Comparison of ENCODE assay signal across 28 cellular contexts in genomic region chr1:26345718-26346117, GRCh38. TPM values are rescaled to one million over a fixed set of nuclear protein-coding genes. Genes with fewer than 3 reads are reported as not detected.
DNase-seq lines count a peak whose midpoint lies in the region; ATAC-seq and FAIRE-seq lines count a peak whose summit lies in the region.
"Had no signal": no experiment of that assay in that cellular context is flagged by ENCODE, and none has a peak within 500 bp of the region (broad histone marks: within the 10 kb centered on the region; RNA-seq: fewer than 3 reads in every experiment).

No MANE protein-coding gene starts in this region.

- peak; percentile 33 for FAIRE-seq in HTR-8/SVneo (lab: Jason Lieb, UNC)
- FAIRE-seq: GM18507 had no signal

- H4K8ac ChIP-seq in trophoblast cell (ENCODE audit: low read depth, low read length) = no peak overlapping the region

- H3K27me3 Mint-ChIP-seq in activated T-helper 17 cell treated with anti-CD3 and anti-CD28 coated beads, Interleukin-2, amount 50 U/mL, for 72 hours = no peaks in the 10 kb centered on the region

- H3K36me3 ChIP-seq in BLaER1 treated with 17β-estradiol and CSF1 and Interleukin-3, amounts not matched to agents 10 nM and 100 nM = no peaks in the 10 kb centered on the region
- peaks cover 39 to 45% of the 10 kb centered on the region in 2 experiments for H3K36me3 ChIP-seq in trophoblast cell (ENCODE audit: control insufficient read depth in 1 of 2, insufficient read depth in 2 of 2, low read length in 2 of 2)
- H3K36me3 ChIP-seq: BE2C had no signal

- no peak overlapping the region for H2AFZ ChIP-seq in trophoblast cell (ENCODE audit: insufficient read depth, low read length, poor library complexity)
- H2AFZ ChIP-seq: GM23248, PC-9 had no signal

- peaks cover 7% of the 10 kb centered on the region for H3K79me1 ChIP-seq in trophoblast cell (ENCODE audit: low read length)

- H4K91ac ChIP-seq in trophoblast cell (ENCODE audit: low read depth, low read length) = no peak overlapping the region

- H3K4me2 ChIP-seq in BLaER1 treated with 17β-estradiol and CSF1 and Interleukin-3, amounts not matched to agents 10 nM and 100 nM = peak overlapping the region in 7 of 11 experiments; percentile 13 to 77 (median 49); a peak in 10 of 22 replicates
- H3K4me2 ChIP-seq in trophoblast cell (ENCODE audit: low read length) = no peak overlapping the region
- H3K4me2 ChIP-seq: PC-9 had no signal

- H3K23ac ChIP-seq in trophoblast cell (ENCODE audit: low read length) = no peak overlapping the region

- H4K20me1 ChIP-seq in BLaER1 treated with 17β-estradiol and CSF1 and Interleukin-3, amounts not matched to agents 10 nM and 100 nM = no peaks in the 10 kb centered on the region

- no peak overlapping the region for H2BK120ac ChIP-seq in trophoblast cell (ENCODE audit: insufficient read depth, low read length, poor library complexity)

- no peak overlapping the region for H2BK5ac ChIP-seq in trophoblast cell (ENCODE audit: low read depth, low read length, poor library complexity)

- no peaks in the 10 kb centered on the region for H3K36me3 Mint-ChIP-seq in activated T-helper 17 cell treated with anti-CD3 and anti-CD28 coated beads, Interleukin-2, amount 50 U/mL, for 72 hours (ENCODE audit: low read depth)

- H3K4me3 Mint-ChIP-seq in activated T-helper 17 cell treated with anti-CD3 and anti-CD28 coated beads, Interleukin-2, amount 50 U/mL, for 72 hours = no peak overlapping the region

- H2AK5ac ChIP-seq in trophoblast cell (ENCODE audit: low read length) = peak overlapping the region; percentile 20

- peak overlapping the region in 3 of 11 experiments; percentile 3 to 48 (median 19); a peak in 3 of 22 replicates for H3K27ac ChIP-seq in BLaER1 treated with 17β-estradiol and CSF1 and Interleukin-3, amounts not matched to agents 10 nM and 100 nM
- no peak overlapping the region for H3K27ac ChIP-seq in trophoblast cell (ENCODE audit: low read depth, low read length)
- H3K27ac ChIP-seq: GM23248, HL-60, PC-9 had no signal

- no peak overlapping the region; a peak in 1 of 22 replicates for H3K9ac ChIP-seq in BLaER1 treated with 17β-estradiol and CSF1 and Interleukin-3, amounts not matched to agents 10 nM and 100 nM
- H3K9ac ChIP-seq in trophoblast cell (ENCODE audit: low read length) = no peak overlapping the region
- H3K9ac ChIP-seq: GM23248 had no signal

- no peak overlapping the region for H2BK12ac ChIP-seq in trophoblast cell (ENCODE audit: low read length)

- H3K4ac ChIP-seq in trophoblast cell (ENCODE audit: low read depth, low read length) = no peak overlapping the region

- no peak overlapping the region for H4K12ac ChIP-seq in trophoblast cell (ENCODE audit: low read depth, low read length)

- no peaks in the 10 kb centered on the region for H3K27me3 ChIP-seq in BLaER1 treated with 17β-estradiol and CSF1 and Interleukin-3, amounts not matched to agents 10 nM and 100 nM
- no peaks in the 10 kb centered on the region for H3K27me3 ChIP-seq in trophoblast cell (ENCODE audit: insufficient read depth, low read length)
- H3K27me3 ChIP-seq: BE2C had no signal

- H3K18ac ChIP-seq in trophoblast cell (ENCODE audit: low read length) = no peak overlapping the region

- no peaks in the 10 kb centered on the region for H3K4me1 Mint-ChIP-seq in activated T-helper 17 cell treated with anti-CD3 and anti-CD28 coated beads, Interleukin-2, amount 50 U/mL, for 72 hours

- ATAC-seq in activated T-helper 17 cell treated with anti-CD3 and anti-CD28 coated beads, Interleukin-2, amount 50 U/mL, for 72 hours (replicated peaks) = no peak

- H3K27ac Mint-ChIP-seq in activated T-helper 17 cell treated with anti-CD3 and anti-CD28 coated beads, Interleukin-2, amount 50 U/mL, for 72 hours = no peak overlapping the region

- WGBS in trophoblast cell (ENCODE audit: extremely low coverage, insufficient coverage, insufficient read length) = no CpG with 5 or more reads among the region's 15 CpGs

- H3K4me1 ChIP-seq in BLaER1 treated with 17β-estradiol and CSF1 and Interleukin-3, amounts not matched to agents 10 nM and 100 nM = peaks cover 0 to 16% (median 10%) of the 10 kb centered on the region in 10 experiments; a peak in 14 of 20 replicates
- peaks cover 6 to 10% of the 10 kb centered on the region in 2 experiments for H3K4me1 ChIP-seq in trophoblast cell (ENCODE audit: control insufficient read depth in 1 of 2, insufficient read depth in 2 of 2, low read length in 2 of 2)
- H3K4me1 ChIP-seq: BE2C had no signal

- H3K14ac ChIP-seq in trophoblast cell (ENCODE audit: low read length) = no peak overlapping the region

- H3K79me2 ChIP-seq in trophoblast cell (ENCODE audit: control insufficient read depth, insufficient read depth, low read length, poor library complexity) = no peaks in the 10 kb centered on the region

- no peaks in the 10 kb centered on the region for H3K9me3 Mint-ChIP-seq in activated T-helper 17 cell treated with anti-CD3 and anti-CD28 coated beads, Interleukin-2, amount 50 U/mL, for 72 hours

- H3K9me3 ChIP-seq in BLaER1 treated with 17β-estradiol and CSF1 and Interleukin-3, amounts not matched to agents 10 nM and 100 nM (replicated peaks in 1 of 11) = no peaks in the 10 kb centered on the region
- H3K9me3 ChIP-seq in trophoblast cell (ENCODE audit: insufficient read depth, low read depth, low read length) = no peaks in the 10 kb centered on the region
- H3K9me3 ChIP-seq: BE2C had no signal

- DNase-seq in HTR-8/SVneo (ENCODE audit: insufficient read length, low spot score) = no peak
- DNase-seq in ecto neural progenitor cell (ENCODE audit: low spot score) = peak; percentile 53
- DNase-seq in trophoblast cell = no peak
- no peak for DNase-seq in stimulated activated CD4-positive, alpha-beta T cell treated with anti-CD3 and anti-CD28 coated beads, Interleukin-15, amount 100 ng/mL, for 24 hours
- DNase-seq in NCI-H446 treated with DMSO at 0.1 percent for 48 hours (lab: John Stamatoyannopoulos, UW) = no peak
- DNase-seq: 8988T; ACHN; BE2C; DMS153; DND-41; GM23248; Kasumi-1; NCI-H1092 treated with DMSO at 0.1 percent for 48 hours; NCI-H1436; NCI-H187 treated with DMSO at 0.1 percent for 48 hours; NCI-H2171 treated with DMSO at 0.1 percent for 48 hours; NCI-H524 treated with DMSO at 0.1 percent for 48 hours; NCI-H82; NK-92 treated with Interleukin-12 subunit alpha and Interleukin-12 subunit beta, amount 100 ng/mL, for 24 hours; PC-9; RPMI8226; SHP77 had no signal

- no peak overlapping the region for H3K4me3 ChIP-seq in BLaER1 treated with 17β-estradiol and CSF1 and Interleukin-3, amounts not matched to agents 10 nM and 100 nM
- H3K4me3 ChIP-seq in trophoblast cell (ENCODE audit: low read depth, low read length) = no peak overlapping the region
- H3K4me3 ChIP-seq: GM23248, PC-9 had no signal

RNA-seq across cellular contexts. Expression of gene CRYBG2, which starts 8.2 kb away (rescaled TPM):
- polyA plus RNA-seq in trophoblast cell (2013) = 30.0 and 35.3 TPM in 2 replicates
- total RNA-seq in activated T-helper 17 cell treated with anti-CD3 and anti-CD28 coated beads, Interleukin-2, amount 50 U/mL, for 72 hours = 10 to 100 TPM in 1 of 2 donors, under 1 TPM in 1; 0.37 to 13.6 TPM
- total RNA-seq: GM23248, SK-MEL-5 had no signal
- polyA plus RNA-seq: GM23248 had no signal

RNA-seq across cellular contexts. Expression of gene ZNF683, which starts 26.8 kb away (rescaled TPM):
- not detected in 2 replicates for polyA plus RNA-seq in trophoblast cell (2013)
- total RNA-seq in activated T-helper 17 cell treated with anti-CD3 and anti-CD28 coated beads, Interleukin-2, amount 50 U/mL, for 72 hours = not detected
- total RNA-seq: GM23248, M059J, PC-9, SK-MEL-5 had no signal
- polyA plus RNA-seq: GM23248 had no signal

RNA-seq across cellular contexts. Expression of gene CD52, which starts 28.0 kb away (rescaled TPM):
- 2.0 and 2.4 TPM in 2 replicates for polyA plus RNA-seq in trophoblast cell (2013)
- total RNA-seq in activated T-helper 17 cell treated with anti-CD3 and anti-CD28 coated beads, Interleukin-2, amount 50 U/mL, for 72 hours = 100 to 1,000 TPM; 218 to 542 TPM
- total RNA-seq: GM23248, M059J, SK-MEL-5 had no signal
- polyA plus RNA-seq: GM23248 had no signal

RNA-seq across cellular contexts. Expression of gene UBXN11, which starts 39.3 kb away (rescaled TPM):
- polyA plus RNA-seq in trophoblast cell (2013) = 8.1 and 8.5 TPM in 2 replicates
- total RNA-seq in activated T-helper 17 cell treated with anti-CD3 and anti-CD28 coated beads, Interleukin-2, amount 50 U/mL, for 72 hours = 10 to 100 TPM; 17.9 to 23.2 TPM
